Comparison of ENCODE assay signal across 18 cellular contexts in the genomic region with DNA sequence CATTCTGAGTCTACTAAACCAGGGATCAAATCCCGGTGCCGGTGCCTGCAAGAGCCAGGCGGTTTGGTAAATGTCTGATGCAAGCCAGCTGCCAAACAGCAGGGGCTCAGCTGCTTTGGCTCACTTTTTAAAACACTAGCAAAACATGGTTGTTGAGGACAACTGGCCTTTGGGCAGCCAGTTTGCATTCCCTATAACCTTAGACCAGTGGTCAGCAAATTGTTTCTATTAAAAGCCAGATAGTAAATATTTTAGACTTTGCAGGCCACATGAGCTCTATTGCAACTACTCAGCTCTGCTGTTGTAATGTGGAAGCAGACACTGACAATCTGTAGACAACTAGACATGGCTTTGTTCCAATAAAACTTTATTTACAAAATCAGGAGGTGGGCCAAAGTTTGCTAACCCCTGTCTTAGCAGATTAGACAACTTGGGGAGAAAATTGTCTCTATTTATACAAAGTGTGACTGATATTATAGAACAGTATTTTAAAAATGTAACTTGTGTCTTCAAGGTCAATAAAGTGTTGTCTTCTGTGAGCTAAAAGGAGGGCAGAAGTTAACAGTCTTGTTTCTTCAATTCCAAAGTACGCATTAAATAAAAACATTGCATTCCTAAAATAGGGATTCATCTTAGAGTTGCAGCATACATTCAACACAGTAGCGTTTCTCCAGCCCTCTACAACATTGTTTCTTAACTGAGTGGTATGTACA.
DNase-seq lines count a peak whose midpoint lies in the region; ATAC-seq and TF ChIP-seq lines count a peak whose summit lies in the region.
"Had no signal": no experiment of that assay in that cellular context is flagged by ENCODE, and none has a peak within 500 bp of the region (broad histone marks: within the 10 kb centered on the region; RNA-seq: fewer than 3 reads in every experiment).

No MANE protein-coding gene starts in this region.

- no peak overlapping the region for H3K27ac ChIP-seq in naive thymus-derived CD4-positive, alpha-beta T cell (ENCODE audit: low read depth, low read length)
- H3K27ac ChIP-seq: pancreas, uterus had no signal

- CTCF ChIA-PET in naive thymus-derived CD4-positive, alpha-beta T cell (lab: Charles Lee) = no interaction called here

- H3K4me1 Mint-ChIP-seq in osteocyte (ENCODE audit: unreplicated experiment) = peaks cover 76% of the 10 kb centered on the region
- peaks cover 0 to 2% (median 0%) of the 10 kb centered on the region in 7 donors for H3K4me1 Mint-ChIP-seq in naive thymus-derived CD4-positive, alpha-beta T cell
- H3K4me1 Mint-ChIP-seq in immature natural killer cell = no peaks in the 10 kb centered on the region
- H3K4me1 Mint-ChIP-seq: central memory CD8-positive, alpha-beta T cell had no signal

- POLR2A ChIA-PET in naive thymus-derived CD4-positive, alpha-beta T cell (lab: Charles Lee) = no interaction called here

- H3K27me3 Mint-ChIP-seq in osteocyte (ENCODE audit: unreplicated experiment) (no peaks in the 10 kb centered on the region), immature natural killer cell (ENCODE audit: low read depth in 3 of 3) (peaks cover 2% of the 10 kb centered on the region in 3 donors)
- peaks cover 0 to 7% (median 4%) of the 10 kb centered on the region in 5 donors for H3K27me3 Mint-ChIP-seq in naive thymus-derived CD4-positive, alpha-beta T cell
- H3K27me3 Mint-ChIP-seq: central memory CD8-positive, alpha-beta T cell; IgD-negative memory B cell; stimulated activated naive B cell treated with anti-CD40 and anti-IgM and Interleukin-4, amounts not matched to agents 10 μg/mL and 1 μg/mL and 100 μg/mL, for 72 hours had no signal

- H3K27me3 ChIP-seq in naive thymus-derived CD4-positive, alpha-beta T cell (ENCODE audit: control insufficient read depth in 2 of 2, insufficient read depth in 2 of 2, low read length in 2 of 2) = no peaks in the 10 kb centered on the region
- H3K27me3 ChIP-seq: pancreas, spleen, uterus had no signal

- peak; percentile 54 for DNase-seq in AG09319 (ENCODE audit: extremely low read depth, low read depth)
- DNase-seq in amniotic epithelial cell (ENCODE audit: low read depth) = peak; percentile 66
- peak; percentile 41 for DNase-seq in fibroblast of the aortic adventitia (ENCODE audit: low read depth)
- DNase-seq in osteocyte (ENCODE audit: extremely low spot score, unreplicated experiment) = no peak
- DNase-seq in naive thymus-derived CD4-positive, alpha-beta T cell = no peak
- DNase-seq in immature natural killer cell = no peak
- DNase-seq in NK-92 (lab: John Stamatoyannopoulos, UW; ENCODE audit: unreplicated experiment) = no peak
- DNase-seq: activated naive CD4-positive, alpha-beta T cell treated with anti-CD3 and anti-CD28 coated beads, Interleukin-2, amount 50 U/mL, for 16 hours; activated T-cell treated with anti-CD3 and anti-CD28 coated beads, Interleukin-2, amount 50 U/mL, for 1 hour; midbrain; NCI-H1092 treated with DMSO at 0.1 percent for 48 hours; pancreas; spleen; stimulated activated naive B cell treated with anti-CD40 and anti-IgM and Interleukin-4, amounts not matched to agents 10 μg/mL and 1 μg/mL and 100 μg/mL, for 72 hours; uterus had no signal

- H3K4me1 ChIP-seq in naive thymus-derived CD4-positive, alpha-beta T cell (ENCODE audit: control insufficient read depth in 2 of 2, insufficient read depth in 2 of 2, low read length in 2 of 2) = no peaks in the 10 kb centered on the region
- H3K4me1 ChIP-seq: pancreas had no signal

- H3K36me3 Mint-ChIP-seq in osteocyte (ENCODE audit: unreplicated experiment) (peaks cover 16% of the 10 kb centered on the region), immature natural killer cell (no peaks in the 10 kb centered on the region)
- H3K36me3 Mint-ChIP-seq in naive thymus-derived CD4-positive, alpha-beta T cell = no peaks in the 10 kb centered on the region
- H3K36me3 Mint-ChIP-seq: stimulated activated naive B cell treated with anti-CD40 and anti-IgM and Interleukin-4, amounts not matched to agents 10 μg/mL and 1 μg/mL and 100 μg/mL, for 72 hours had no signal

- H3K9me3 Mint-ChIP-seq in osteocyte (ENCODE audit: unreplicated experiment) (no peaks in the 10 kb centered on the region), immature natural killer cell (peaks cover 0 to 2% (median 0%) of the 10 kb centered on the region in 6 donors)
- H3K9me3 Mint-ChIP-seq in naive thymus-derived CD4-positive, alpha-beta T cell = peaks cover 0 to 6% (median 0%) of the 10 kb centered on the region in 11 donors
- H3K9me3 Mint-ChIP-seq: central memory CD8-positive, alpha-beta T cell; IgD-negative memory B cell; stimulated activated naive B cell treated with anti-CD40 and anti-IgM and Interleukin-4, amounts not matched to agents 10 μg/mL and 1 μg/mL and 100 μg/mL, for 72 hours had no signal

- H3K4me3 Mint-ChIP-seq in osteocyte (ENCODE audit: unreplicated experiment) (no peak overlapping the region), immature natural killer cell (no peak overlapping the region)
- H3K4me3 Mint-ChIP-seq in naive thymus-derived CD4-positive, alpha-beta T cell = no peak overlapping the region
- H3K4me3 Mint-ChIP-seq: central memory CD8-positive, alpha-beta T cell; stimulated activated naive B cell treated with anti-CD40 and anti-IgM and Interleukin-4, amounts not matched to agents 10 μg/mL and 1 μg/mL and 100 μg/mL, for 72 hours had no signal

- H3K9me3 ChIP-seq in naive thymus-derived CD4-positive, alpha-beta T cell (ENCODE audit: control insufficient read depth in 2 of 3, low read length in 3 of 3) = no peaks in the 10 kb centered on the region
- H3K9me3 ChIP-seq: pancreas, spleen, uterus had no signal

- no peak for ATAC-seq in naive thymus-derived CD4-positive, alpha-beta T cell
- ATAC-seq in GM21529 (IDR thresholded peaks at IDR 0.05; ENCODE audit: unreplicated experiment) = no peak
- ATAC-seq: pancreas; stimulated activated naive B cell treated with anti-CD40 and anti-IgM and Interleukin-4, amounts not matched to agents 10 μg/mL and 1 μg/mL and 100 μg/mL, for 72 hours had no signal

- TF ChIP-seq CTCF in AG09319 (IDR thresholded peaks at IDR 0.05; ENCODE audit: low read depth, low read length) (no peak), fibroblast of the aortic adventitia (IDR thresholded peaks at IDR 0.05; ENCODE audit: insufficient read depth, low read length) (no peak), osteocyte (IDR thresholded peaks at IDR 0.05) (no peak)

- intact Hi-C loops in naive thymus-derived CD4-positive, alpha-beta T cell (cut with micrococcal nuclease) = no loop called here

- H3K4me3 ChIP-seq in fibroblast of the aortic adventitia (ENCODE audit: low read depth, low read length) = no peak overlapping the region
- H3K4me3 ChIP-seq in naive thymus-derived CD4-positive, alpha-beta T cell (ENCODE audit: low read length) = no peak overlapping the region
- H3K4me3 ChIP-seq: pancreas, spleen, uterus had no signal

- no peaks in the 10 kb centered on the region for H3K36me3 ChIP-seq in naive thymus-derived CD4-positive, alpha-beta T cell (ENCODE audit: control insufficient read depth in 2 of 3, insufficient read depth in 3 of 3, low read length in 3 of 3)
- H3K36me3 ChIP-seq: pancreas, uterus had no signal

- H3K27ac Mint-ChIP-seq in osteocyte (ENCODE audit: unreplicated experiment) = peak overlapping the region; percentile 90
- no peak overlapping the region for H3K27ac Mint-ChIP-seq in naive thymus-derived CD4-positive, alpha-beta T cell
- H3K27ac Mint-ChIP-seq in immature natural killer cell = no peak overlapping the region
- H3K27ac Mint-ChIP-seq: IgD-negative memory B cell; stimulated activated naive B cell treated with anti-CD40 and anti-IgM and Interleukin-4, amounts not matched to agents 10 μg/mL and 1 μg/mL and 100 μg/mL, for 72 hours had no signal

Comparison
In these comparisons a context has a peak if more than half of its experiments do, and no peak if none do; other contexts are left out.
1. DNase-seq: peak in AG09319 (single experiment), amniotic epithelial cell (single experiment) and fibroblast of the aortic adventitia (single experiment); none in osteocyte (single experiment), naive thymus-derived CD4-positive, alpha-beta T cell (0 of 9), immature natural killer cell (0 of 3) and NK-92 (single experiment).